In the genomic region with DNA sequence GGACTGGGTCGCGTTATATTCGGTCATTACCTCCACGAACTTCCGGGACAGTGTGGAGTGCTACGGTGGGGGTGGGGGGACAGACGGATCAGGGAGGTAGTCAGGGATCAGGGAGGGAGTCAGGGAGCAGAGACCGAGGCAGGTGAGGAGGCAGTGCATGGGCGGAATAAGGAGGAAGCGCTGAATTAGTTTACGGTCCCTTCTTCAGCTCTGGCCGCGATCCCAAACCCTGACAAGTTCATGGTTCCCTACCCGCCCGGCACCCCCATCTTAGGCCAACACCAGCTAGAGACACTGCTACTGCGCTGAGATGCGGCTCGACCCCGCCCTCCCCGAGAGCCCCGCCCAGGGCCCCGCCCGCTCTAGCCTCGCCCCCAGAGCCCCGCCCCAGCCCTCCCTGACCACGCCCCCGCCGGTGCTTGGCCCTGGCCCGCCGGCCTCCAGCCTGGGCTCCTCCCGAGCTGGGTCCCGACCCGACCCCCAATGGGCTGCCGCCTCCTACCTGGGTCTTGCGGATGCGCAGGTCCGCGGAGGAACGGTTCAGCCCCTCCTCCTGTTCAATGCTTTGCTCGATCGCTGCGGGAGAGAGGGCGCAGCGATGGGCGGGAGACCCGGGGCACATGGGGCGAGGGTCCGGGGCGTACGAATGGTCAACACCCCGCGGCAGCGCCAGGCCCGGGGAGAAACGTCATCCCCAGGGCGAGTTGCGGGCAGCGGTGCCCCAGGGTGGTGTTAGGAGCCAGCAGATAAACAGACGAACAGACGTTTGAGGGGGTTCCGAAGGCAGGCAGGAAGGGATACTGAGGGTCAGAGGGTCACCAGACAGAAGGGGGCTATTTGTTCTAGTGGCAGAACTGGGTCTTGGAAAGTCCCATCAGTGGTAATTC, we compare ENCODE assay signal across 1 cellular context.
A peak's percentile ranks its signal among the peaks of the same experiment; 100 is the strongest.
TF ChIP-seq lines count a peak whose summit lies in the region.

No MANE protein-coding gene starts in this region.

TF ChIP-seq in HepG2, 621 proteins besides CTCF, POLR2A, EP300 and RAD21 (continued from another document and continues in another):
- TF ChIP-seq KLF15 (CRISPR knock-in tag; IDR thresholded peaks at IDR 0.05; ENCODE audit: borderline replicate concordance), result 0 out of 2 replicates have a peak, but pooled peaks have one; percentile 64
- TF ChIP-seq ZNF616 (CRISPR knock-in tag; IDR thresholded peaks at IDR 0.05; ENCODE audit: low read depth), result peak; percentile 69; the same call in 1 of the 2 replicates
- TF ChIP-seq, protein P1, sequence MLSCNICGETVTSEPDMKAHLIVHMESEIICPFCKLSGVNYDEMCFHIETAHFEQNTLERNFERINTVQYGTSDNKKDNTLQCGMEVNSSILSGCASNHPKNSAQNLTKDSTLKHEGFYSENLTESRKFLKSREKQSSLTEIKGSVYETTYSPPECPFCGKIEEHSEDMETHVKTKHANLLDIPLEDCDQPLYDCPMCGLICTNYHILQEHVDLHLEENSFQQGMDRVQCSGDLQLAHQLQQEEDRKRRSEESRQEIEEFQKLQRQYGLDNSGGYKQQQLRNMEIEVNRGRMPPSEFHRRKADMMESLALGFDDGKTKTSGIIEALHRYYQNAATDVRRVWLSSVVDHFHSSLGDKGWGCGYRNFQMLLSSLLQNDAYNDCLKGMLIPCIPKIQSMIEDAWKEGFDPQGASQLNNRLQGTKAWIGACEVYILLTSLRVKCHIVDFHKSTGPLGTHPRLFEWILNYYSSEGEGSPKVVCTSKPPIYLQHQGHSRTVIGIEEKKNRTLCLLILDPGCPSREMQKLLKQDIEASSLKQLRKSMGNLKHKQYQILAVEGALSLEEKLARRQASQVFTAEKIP (CRISPR knock-in tag; IDR thresholded peaks at IDR 0.05; ENCODE audit: borderline replicate concordance), result no peak
- TF ChIP-seq ZNF660 (CRISPR knock-in tag; IDR thresholded peaks at IDR 0.05; ENCODE audit: borderline replicate concordance, low read depth), result no peak
- TF ChIP-seq, protein P2, sequence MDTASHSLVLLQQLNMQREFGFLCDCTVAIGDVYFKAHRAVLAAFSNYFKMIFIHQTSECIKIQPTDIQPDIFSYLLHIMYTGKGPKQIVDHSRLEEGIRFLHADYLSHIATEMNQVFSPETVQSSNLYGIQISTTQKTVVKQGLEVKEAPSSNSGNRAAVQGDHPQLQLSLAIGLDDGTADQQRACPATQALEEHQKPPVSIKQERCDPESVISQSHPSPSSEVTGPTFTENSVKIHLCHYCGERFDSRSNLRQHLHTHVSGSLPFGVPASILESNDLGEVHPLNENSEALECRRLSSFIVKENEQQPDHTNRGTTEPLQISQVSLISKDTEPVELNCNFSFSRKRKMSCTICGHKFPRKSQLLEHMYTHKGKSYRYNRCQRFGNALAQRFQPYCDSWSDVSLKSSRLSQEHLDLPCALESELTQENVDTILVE (CRISPR knock-in tag; IDR thresholded peaks at IDR 0.05), result no peak
- no peak for TF ChIP-seq HDAC6 (IDR thresholded peaks at IDR 0.05; ENCODE audit: low read depth, low read length)
- TF ChIP-seq MIXL1 (CRISPR knock-in tag; IDR thresholded peaks at IDR 0.05), result peak; percentile 13; the same call in 1 of the 2 replicates
- TF ChIP-seq, protein P3, sequence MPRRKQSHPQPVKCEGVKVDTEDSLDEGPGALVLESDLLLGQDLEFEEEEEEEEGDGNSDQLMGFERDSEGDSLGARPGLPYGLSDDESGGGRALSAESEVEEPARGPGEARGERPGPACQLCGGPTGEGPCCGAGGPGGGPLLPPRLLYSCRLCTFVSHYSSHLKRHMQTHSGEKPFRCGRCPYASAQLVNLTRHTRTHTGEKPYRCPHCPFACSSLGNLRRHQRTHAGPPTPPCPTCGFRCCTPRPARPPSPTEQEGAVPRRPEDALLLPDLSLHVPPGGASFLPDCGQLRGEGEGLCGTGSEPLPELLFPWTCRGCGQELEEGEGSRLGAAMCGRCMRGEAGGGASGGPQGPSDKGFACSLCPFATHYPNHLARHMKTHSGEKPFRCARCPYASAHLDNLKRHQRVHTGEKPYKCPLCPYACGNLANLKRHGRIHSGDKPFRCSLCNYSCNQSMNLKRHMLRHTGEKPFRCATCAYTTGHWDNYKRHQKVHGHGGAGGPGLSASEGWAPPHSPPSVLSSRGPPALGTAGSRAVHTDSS (CRISPR knock-in tag; conservative IDR thresholded peaks at IDR 0.05), result no peak
- TF ChIP-seq, protein P4, sequence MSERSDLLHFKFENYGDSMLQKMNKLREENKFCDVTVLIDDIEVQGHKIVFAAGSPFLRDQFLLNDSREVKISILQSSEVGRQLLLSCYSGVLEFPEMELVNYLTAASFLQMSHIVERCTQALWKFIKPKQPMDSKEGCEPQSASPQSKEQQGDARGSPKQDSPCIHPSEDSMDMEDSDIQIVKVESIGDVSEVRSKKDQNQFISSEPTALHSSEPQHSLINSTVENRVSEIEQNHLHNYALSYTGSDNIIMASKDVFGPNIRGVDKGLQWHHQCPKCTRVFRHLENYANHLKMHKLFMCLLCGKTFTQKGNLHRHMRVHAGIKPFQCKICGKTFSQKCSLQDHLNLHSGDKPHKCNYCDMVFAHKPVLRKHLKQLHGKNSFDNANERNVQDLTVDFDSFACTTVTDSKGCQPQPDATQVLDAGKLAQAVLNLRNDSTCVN (CRISPR knock-in tag; IDR thresholded peaks at IDR 0.05; ENCODE audit: borderline replicate concordance), result 0 out of 2 replicates have a peak, but pooled peaks have one; percentile 12
- peak; percentile 26; the same call in 1 of the 2 replicates for TF ChIP-seq ZNF460 (CRISPR knock-in tag; IDR thresholded peaks at IDR 0.05; ENCODE audit: borderline replicate concordance)
- TF ChIP-seq KLF11 (CRISPR knock-in tag; IDR thresholded peaks at IDR 0.05), result no peak; the same call in none of the 2 replicates
- TF ChIP-seq, protein P5, sequence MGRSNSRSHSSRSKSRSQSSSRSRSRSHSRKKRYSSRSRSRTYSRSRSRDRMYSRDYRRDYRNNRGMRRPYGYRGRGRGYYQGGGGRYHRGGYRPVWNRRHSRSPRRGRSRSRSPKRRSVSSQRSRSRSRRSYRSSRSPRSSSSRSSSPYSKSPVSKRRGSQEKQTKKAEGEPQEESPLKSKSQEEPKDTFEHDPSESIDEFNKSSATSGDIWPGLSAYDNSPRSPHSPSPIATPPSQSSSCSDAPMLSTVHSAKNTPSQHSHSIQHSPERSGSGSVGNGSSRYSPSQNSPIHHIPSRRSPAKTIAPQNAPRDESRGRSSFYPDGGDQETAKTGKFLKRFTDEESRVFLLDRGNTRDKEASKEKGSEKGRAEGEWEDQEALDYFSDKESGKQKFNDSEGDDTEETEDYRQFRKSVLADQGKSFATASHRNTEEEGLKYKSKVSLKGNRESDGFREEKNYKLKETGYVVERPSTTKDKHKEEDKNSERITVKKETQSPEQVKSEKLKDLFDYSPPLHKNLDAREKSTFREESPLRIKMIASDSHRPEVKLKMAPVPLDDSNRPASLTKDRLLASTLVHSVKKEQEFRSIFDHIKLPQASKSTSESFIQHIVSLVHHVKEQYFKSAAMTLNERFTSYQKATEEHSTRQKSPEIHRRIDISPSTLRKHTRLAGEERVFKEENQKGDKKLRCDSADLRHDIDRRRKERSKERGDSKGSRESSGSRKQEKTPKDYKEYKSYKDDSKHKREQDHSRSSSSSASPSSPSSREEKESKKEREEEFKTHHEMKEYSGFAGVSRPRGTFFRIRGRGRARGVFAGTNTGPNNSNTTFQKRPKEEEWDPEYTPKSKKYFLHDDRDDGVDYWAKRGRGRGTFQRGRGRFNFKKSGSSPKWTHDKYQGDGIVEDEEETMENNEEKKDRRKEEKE (IDR thresholded peaks at IDR 0.05), result no peak
- TF ChIP-seq HOXA9 (CRISPR knock-in tag; IDR thresholded peaks at IDR 0.05; ENCODE audit: borderline replicate concordance), result 0 out of 2 replicates have a peak, but pooled peaks have one; percentile 44
- 0 out of 2 replicates have a peak, but pooled peaks have one; percentile 50 for TF ChIP-seq PHF20 (CRISPR knock-in tag; IDR thresholded peaks at IDR 0.05)
- TF ChIP-seq ZMYM3 (CRISPR knock-in tag; IDR thresholded peaks at IDR 0.05), result peak; percentile 63; the same call in 1 of the 2 replicates
- TF ChIP-seq, protein P6, sequence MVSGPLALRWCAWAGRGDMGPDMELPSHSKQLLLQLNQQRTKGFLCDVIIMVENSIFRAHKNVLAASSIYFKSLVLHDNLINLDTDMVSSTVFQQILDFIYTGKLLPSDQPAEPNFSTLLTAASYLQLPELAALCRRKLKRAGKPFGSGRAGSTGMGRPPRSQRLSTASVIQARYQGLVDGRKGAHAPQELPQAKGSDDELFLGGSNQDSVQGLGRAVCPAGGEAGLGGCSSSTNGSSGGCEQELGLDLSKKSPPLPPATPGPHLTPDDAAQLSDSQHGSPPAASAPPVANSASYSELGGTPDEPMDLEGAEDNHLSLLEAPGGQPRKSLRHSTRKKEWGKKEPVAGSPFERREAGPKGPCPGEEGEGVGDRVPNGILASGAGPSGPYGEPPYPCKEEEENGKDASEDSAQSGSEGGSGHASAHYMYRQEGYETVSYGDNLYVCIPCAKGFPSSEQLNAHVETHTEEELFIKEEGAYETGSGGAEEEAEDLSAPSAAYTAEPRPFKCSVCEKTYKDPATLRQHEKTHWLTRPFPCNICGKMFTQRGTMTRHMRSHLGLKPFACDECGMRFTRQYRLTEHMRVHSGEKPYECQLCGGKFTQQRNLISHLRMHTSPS (CRISPR knock-in tag; IDR thresholded peaks at IDR 0.05; ENCODE audit: low read depth), result peak; percentile 54; the same call in 1 of the 2 replicates
- TF ChIP-seq ZNF619 (CRISPR knock-in tag; IDR thresholded peaks at IDR 0.05), result 0 out of 2 replicates have a peak, but pooled peaks have one; percentile 47
- TF ChIP-seq, protein P7, sequence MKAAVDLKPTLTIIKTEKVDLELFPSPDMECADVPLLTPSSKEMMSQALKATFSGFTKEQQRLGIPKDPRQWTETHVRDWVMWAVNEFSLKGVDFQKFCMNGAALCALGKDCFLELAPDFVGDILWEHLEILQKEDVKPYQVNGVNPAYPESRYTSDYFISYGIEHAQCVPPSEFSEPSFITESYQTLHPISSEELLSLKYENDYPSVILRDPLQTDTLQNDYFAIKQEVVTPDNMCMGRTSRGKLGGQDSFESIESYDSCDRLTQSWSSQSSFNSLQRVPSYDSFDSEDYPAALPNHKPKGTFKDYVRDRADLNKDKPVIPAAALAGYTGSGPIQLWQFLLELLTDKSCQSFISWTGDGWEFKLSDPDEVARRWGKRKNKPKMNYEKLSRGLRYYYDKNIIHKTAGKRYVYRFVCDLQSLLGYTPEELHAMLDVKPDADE (CRISPR knock-in tag; IDR thresholded peaks at IDR 0.05), result 0 out of 2 replicates have a peak, but pooled peaks have one; percentile 28
- peak; percentile 61; the same call in 1 of the 2 replicates for TF ChIP-seq ZBTB38 (CRISPR knock-in tag; IDR thresholded peaks at IDR 0.05)
- peak; percentile 28 for TF ChIP-seq ZNF605 (CRISPR knock-in tag; IDR thresholded peaks at IDR 0.05)
- no peak for TF ChIP-seq ZNF484 (CRISPR knock-in tag; IDR thresholded peaks at IDR 0.05; ENCODE audit: borderline replicate concordance, low read depth)
- TF ChIP-seq KMT2A (CRISPR knock-in tag; IDR thresholded peaks at IDR 0.05), result no peak
- TF ChIP-seq, protein P8, sequence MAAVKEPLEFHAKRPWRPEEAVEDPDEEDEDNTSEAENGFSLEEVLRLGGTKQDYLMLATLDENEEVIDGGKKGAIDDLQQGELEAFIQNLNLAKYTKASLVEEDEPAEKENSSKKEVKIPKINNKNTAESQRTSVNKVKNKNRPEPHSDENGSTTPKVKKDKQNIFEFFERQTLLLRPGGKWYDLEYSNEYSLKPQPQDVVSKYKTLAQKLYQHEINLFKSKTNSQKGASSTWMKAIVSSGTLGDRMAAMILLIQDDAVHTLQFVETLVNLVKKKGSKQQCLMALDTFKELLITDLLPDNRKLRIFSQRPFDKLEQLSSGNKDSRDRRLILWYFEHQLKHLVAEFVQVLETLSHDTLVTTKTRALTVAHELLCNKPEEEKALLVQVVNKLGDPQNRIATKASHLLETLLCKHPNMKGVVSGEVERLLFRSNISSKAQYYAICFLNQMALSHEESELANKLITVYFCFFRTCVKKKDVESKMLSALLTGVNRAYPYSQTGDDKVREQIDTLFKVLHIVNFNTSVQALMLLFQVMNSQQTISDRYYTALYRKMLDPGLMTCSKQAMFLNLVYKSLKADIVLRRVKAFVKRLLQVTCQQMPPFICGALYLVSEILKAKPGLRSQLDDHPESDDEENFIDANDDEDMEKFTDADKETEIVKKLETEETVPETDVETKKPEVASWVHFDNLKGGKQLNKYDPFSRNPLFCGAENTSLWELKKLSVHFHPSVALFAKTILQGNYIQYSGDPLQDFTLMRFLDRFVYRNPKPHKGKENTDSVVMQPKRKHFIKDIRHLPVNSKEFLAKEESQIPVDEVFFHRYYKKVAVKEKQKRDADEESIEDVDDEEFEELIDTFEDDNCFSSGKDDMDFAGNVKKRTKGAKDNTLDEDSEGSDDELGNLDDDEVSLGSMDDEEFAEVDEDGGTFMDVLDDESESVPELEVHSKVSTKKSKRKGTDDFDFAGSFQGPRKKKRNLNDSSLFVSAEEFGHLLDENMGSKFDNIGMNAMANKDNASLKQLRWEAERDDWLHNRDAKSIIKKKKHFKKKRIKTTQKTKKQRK (IDR thresholded peaks at IDR 0.05; ENCODE audit: low read length), result no peak
- TF ChIP-seq HNF4G (IDR thresholded peaks at IDR 0.05; ENCODE audit: borderline replicate concordance, low read depth, low read length), result no peak
- peak; percentile 47; the same call in 1 of the 2 replicates for TF ChIP-seq HNF4G (CRISPR knock-in tag; IDR thresholded peaks at IDR 0.05; ENCODE audit: borderline replicate concordance, low read depth)
- TF ChIP-seq, protein P9, sequence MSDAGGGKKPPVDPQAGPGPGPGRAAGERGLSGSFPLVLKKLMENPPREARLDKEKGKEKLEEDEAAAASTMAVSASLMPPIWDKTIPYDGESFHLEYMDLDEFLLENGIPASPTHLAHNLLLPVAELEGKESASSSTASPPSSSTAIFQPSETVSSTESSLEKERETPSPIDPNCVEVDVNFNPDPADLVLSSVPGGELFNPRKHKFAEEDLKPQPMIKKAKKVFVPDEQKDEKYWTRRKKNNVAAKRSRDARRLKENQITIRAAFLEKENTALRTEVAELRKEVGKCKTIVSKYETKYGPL (CRISPR knock-in tag; IDR thresholded peaks at IDR 0.05), result 0 out of 2 replicates have a peak, but pooled peaks have one; percentile 33
- TF ChIP-seq, protein P10, sequence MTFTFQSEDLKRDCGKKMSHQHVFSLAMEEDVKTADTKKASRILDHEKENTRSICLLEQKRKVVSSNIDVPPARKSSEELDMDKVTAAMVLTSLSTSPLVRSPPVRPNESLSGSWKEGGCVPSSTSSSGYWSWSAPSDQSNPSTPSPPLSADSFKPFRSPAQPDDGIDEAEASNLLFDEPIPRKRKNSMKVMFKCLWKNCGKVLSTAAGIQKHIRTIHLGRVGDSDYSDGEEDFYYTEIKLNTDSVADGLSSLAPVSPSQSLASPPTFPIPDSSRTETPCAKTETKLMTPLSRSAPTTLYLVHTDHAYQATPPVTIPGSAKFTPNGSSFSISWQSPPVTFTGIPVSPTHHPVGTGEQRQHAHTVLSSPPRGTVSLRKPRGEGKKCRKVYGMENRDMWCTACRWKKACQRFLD (CRISPR knock-in tag; IDR thresholded peaks at IDR 0.05; ENCODE audit: borderline replicate concordance), result no peak
- TF ChIP-seq, protein P11, sequence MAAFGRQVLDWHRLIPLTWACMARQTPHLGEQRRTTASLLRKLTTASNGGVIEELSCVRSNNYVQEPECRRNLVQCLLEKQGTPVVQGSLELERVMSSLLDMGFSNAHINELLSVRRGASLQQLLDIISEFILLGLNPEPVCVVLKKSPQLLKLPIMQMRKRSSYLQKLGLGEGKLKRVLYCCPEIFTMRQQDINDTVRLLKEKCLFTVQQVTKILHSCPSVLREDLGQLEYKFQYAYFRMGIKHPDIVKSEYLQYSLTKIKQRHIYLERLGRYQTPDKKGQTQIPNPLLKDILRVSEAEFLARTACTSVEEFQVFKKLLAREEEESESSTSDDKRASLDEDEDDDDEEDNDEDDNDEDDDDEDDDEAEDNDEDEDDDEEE (CRISPR knock-in tag; IDR thresholded peaks at IDR 0.05), result 0 out of 2 replicates have a peak, but pooled peaks have one; percentile 73
- TF ChIP-seq CREB1 (IDR thresholded peaks at IDR 0.05), result no peak
- no peak for TF ChIP-seq CREB1 (CRISPR knock-in tag; IDR thresholded peaks at IDR 0.05)
- peak; percentile 80 for TF ChIP-seq FOXC1 (CRISPR knock-in tag; IDR thresholded peaks at IDR 0.05; ENCODE audit: borderline replicate concordance)
